31 cellular contexts compared by ENCODE assay signal in genomic region chr1:184032306-184033135, GRCh38.
"Had no signal": no experiment of that assay in that cellular context is flagged by ENCODE, and none has a peak within 500 bp of the region (broad histone marks: within the 10 kb centered on the region; RNA-seq: fewer than 3 reads in every experiment).

No MANE protein-coding gene starts in this region.

- H3K36me3 ChIP-seq: left ventricle myocardium inferior, neutrophil, ovary, stomach, transverse colon had no signal

- H3K27ac Mint-ChIP-seq: activated CD4-positive, alpha-beta T cell treated with anti-CD3 and anti-CD28 coated beads for 36 hours; activated CD8-positive, alpha-beta memory T cell treated with anti-CD3 and anti-CD28 coated beads, Interleukin-2, amount 10 ng/mL, durations not matched to agents 7 days and 5 days; activated CD8-positive, alpha-beta T cell treated with anti-CD3 and anti-CD28 coated beads, Interleukin-2, amount 10 ng/mL, durations not matched to agents 7 days and 5 days; activated naive CD4-positive, alpha-beta T cell treated with anti-CD3 and anti-CD28 coated beads, Interleukin-2, amount 50 U/mL, for 24 hours; activated naive CD8-positive, alpha-beta T cell treated with anti-CD3 and anti-CD28 coated beads, Interleukin-2, amount 50 U/mL, for 24 hours; activated T-helper 2 cell treated with anti-CD3 and anti-CD28 coated beads, Interferon-gamma antibody, Interleukin-2, Interleukin-4, amounts not matched to agents 10 μg/mL and 5 μg/mL and 100 μg/mL, durations not matched to agents 14 hours and 24 hours and 36 hours; endodermal cell; natural killer cell; stimulated activated memory B cell treated with anti-CD40 and anti-IgM and Interleukin-4, amounts not matched to agents 10 μg/mL and 1 μg/mL and 100 μg/mL, for 72 hours; T-helper 2 cell treated with Interferon-gamma antibody and Interleukin-4, amounts not matched to agents 5 μg/mL and 100 μg/mL, for 36 hours had no signal

- H3K27me3 ChIP-seq: ovary, testis had no signal

- H3K36me3 Mint-ChIP-seq: activated naive CD4-positive, alpha-beta T cell treated with anti-CD3 and anti-CD28 coated beads, Interleukin-2, amount 50 U/mL, for 24 hours; natural killer cell; stimulated activated memory B cell treated with anti-CD40 and anti-IgM and Interleukin-4, amounts not matched to agents 10 μg/mL and 1 μg/mL and 100 μg/mL, for 72 hours had no signal

- DNase-seq: activated CD4-positive, alpha-beta T cell treated with anti-CD3 and anti-CD28 coated beads for 36 hours; activated CD4-positive, CD25-positive, alpha-beta regulatory T cell; activated CD8-positive, alpha-beta memory T cell treated with anti-CD3 and anti-CD28 coated beads, Interleukin-2, amount 10 ng/mL, durations not matched to agents 7 days and 5 days; activated CD8-positive, alpha-beta T cell treated with anti-CD3 and anti-CD28 coated beads, Interleukin-2, amount 10 ng/mL, durations not matched to agents 7 days and 5 days; activated naive CD8-positive, alpha-beta T cell treated with anti-CD3 and anti-CD28 coated beads, Interleukin-2, amount 50 U/mL, for 24 hours; activated T-cell treated with anti-CD3 and anti-CD28 coated beads, Interleukin-2, amount 50 U/mL, for 48 hours; amygdala; endodermal cell; foreskin fibroblast; head of caudate nucleus; hippocampal formation; left ventricle myocardium inferior; mesendoderm; natural killer cell; ovary; psoas muscle; stimulated activated CD4-positive, alpha-beta T cell treated with anti-CD3 and anti-CD28 coated beads, Interleukin-1b, Interleukin-23, amount 100 ng/mL, for 48 hours; stimulated activated CD4-positive, alpha-beta T cell treated with anti-CD3 and anti-CD28 coated beads, Interleukin-4, amount 100 ng/mL, for 4 hours; stimulated activated CD8-positive, alpha-beta memory T cell treated with anti-CD3 and anti-CD28 coated beads, Interleukin-4, amount 100 ng/mL, for 48 hours; stomach; T-helper 1 cell; testis; transverse colon had no signal

- H3K4me1 ChIP-seq: testis had no signal

- H3K27ac ChIP-seq: left ventricle myocardium inferior, neutrophil, ovary, psoas muscle, stomach, testis, transverse colon had no signal

- H3K4me2 ChIP-seq: smooth muscle cell had no signal

- H3K4me3 ChIP-seq: left ventricle myocardium inferior, lung, ovary, psoas muscle, smooth muscle cell, stomach, testis, transverse colon had no signal

- H3K9me3 ChIP-seq: left ventricle myocardium inferior, neutrophil, ovary, psoas muscle, stomach, testis, transverse colon had no signal

- H3K9me3 Mint-ChIP-seq: activated naive CD4-positive, alpha-beta T cell treated with anti-CD3 and anti-CD28 coated beads, Interleukin-2, amount 50 U/mL, for 24 hours; activated naive CD8-positive, alpha-beta T cell treated with anti-CD3 and anti-CD28 coated beads, Interleukin-2, amount 50 U/mL, for 24 hours; activated T-helper 2 cell treated with anti-CD3 and anti-CD28 coated beads, Interferon-gamma antibody, Interleukin-2, Interleukin-4, amounts not matched to agents 10 μg/mL and 5 μg/mL and 100 μg/mL, durations not matched to agents 14 hours and 24 hours and 36 hours; endodermal cell; natural killer cell; stimulated activated memory B cell treated with anti-CD40 and anti-IgM and Interleukin-4, amounts not matched to agents 10 μg/mL and 1 μg/mL and 100 μg/mL, for 72 hours; T-helper 2 cell treated with Interferon-gamma antibody and Interleukin-4, amounts not matched to agents 5 μg/mL and 100 μg/mL, for 36 hours had no signal

- ATAC-seq: activated CD4-positive, alpha-beta T cell treated with anti-CD3 and anti-CD28 coated beads for 36 hours; activated CD8-positive, alpha-beta memory T cell treated with anti-CD3 and anti-CD28 coated beads, Interleukin-2, amount 10 ng/mL, durations not matched to agents 7 days and 5 days; activated CD8-positive, alpha-beta T cell treated with anti-CD3 and anti-CD28 coated beads, Interleukin-2, amount 10 ng/mL, durations not matched to agents 7 days and 5 days; activated naive CD8-positive, alpha-beta T cell treated with anti-CD3 and anti-CD28 coated beads, Interleukin-2, amount 50 U/mL, for 24 hours; esophagus mucosa; natural killer cell; psoas muscle; stimulated activated memory B cell treated with anti-CD40 and anti-IgM and Interleukin-4, amounts not matched to agents 10 μg/mL and 1 μg/mL and 100 μg/mL, for 72 hours had no signal

- H3K4me3 Mint-ChIP-seq: activated CD4-positive, alpha-beta T cell treated with anti-CD3 and anti-CD28 coated beads for 36 hours; activated CD8-positive, alpha-beta memory T cell treated with anti-CD3 and anti-CD28 coated beads, Interleukin-2, amount 10 ng/mL, durations not matched to agents 7 days and 5 days; activated CD8-positive, alpha-beta T cell treated with anti-CD3 and anti-CD28 coated beads, Interleukin-2, amount 10 ng/mL, durations not matched to agents 7 days and 5 days; activated naive CD4-positive, alpha-beta T cell treated with anti-CD3 and anti-CD28 coated beads, Interleukin-2, amount 50 U/mL, for 24 hours; activated naive CD8-positive, alpha-beta T cell treated with anti-CD3 and anti-CD28 coated beads, Interleukin-2, amount 50 U/mL, for 24 hours; endodermal cell; natural killer cell; stimulated activated memory B cell treated with anti-CD40 and anti-IgM and Interleukin-4, amounts not matched to agents 10 μg/mL and 1 μg/mL and 100 μg/mL, for 72 hours; T-helper 2 cell treated with Interferon-gamma antibody and Interleukin-4, amounts not matched to agents 5 μg/mL and 100 μg/mL, for 36 hours had no signal
